27 cellular contexts compared by ENCODE assay signal in genomic region chr18:1090758-1091157, GRCh38.
DNase-seq lines count a peak whose midpoint lies in the region; ATAC-seq lines count a peak whose summit lies in the region.
"Had no signal": no experiment of that assay in that cellular context is flagged by ENCODE, and none has a peak within 500 bp of the region (broad histone marks: within the 10 kb centered on the region; RNA-seq: fewer than 3 reads in every experiment).

No MANE protein-coding gene starts in this region.

- no peaks in the 10 kb centered on the region for H3K27me3 ChIP-seq in iPS-18a (ENCODE audit: control insufficient read depth, insufficient read depth, low read length)
- H3K27me3 ChIP-seq: SJCRH30 had no signal

- H3K9me3 ChIP-seq in iPS-18a (ENCODE audit: control insufficient read depth, low read depth, low read length): no peaks in the 10 kb centered on the region
- H3K9me3 ChIP-seq: HAP-1, SJCRH30 had no signal

- H3K27ac ChIP-seq in iPS-18a (ENCODE audit: low read length): peak overlapping the region; percentile 71
- H3K27ac ChIP-seq: 22Rv1, C4-2B, HL-60, SJCRH30 had no signal

- H3K4me1 ChIP-seq in iPS-18a (ENCODE audit: control insufficient read depth, low read depth, low read length): peaks cover 30% of the 10 kb centered on the region
- H3K4me1 ChIP-seq: HAP-1, SJCRH30 had no signal

- DNase-seq in NCI-H2081 (lab: John Stamatoyannopoulos, UW): peak; percentile 12 to 59
- no peak for DNase-seq in NCI-H2081 treated with DMSO at 0.1 percent for 48 hours (lab: John Stamatoyannopoulos, UW)
- peak; percentile 55 for DNase-seq in NCI-H748 treated with DMSO at 0.1 percent for 48 hours (lab: John Stamatoyannopoulos, UW)
- no peak for DNase-seq in T-helper 2 cell
- DNase-seq: CD8-positive, alpha-beta T cell; DMS 273 treated with DMSO at 0.1 percent for 48 hours; DMS79; EL; GF-D8; HFFc6; Kasumi-1; NCI-H1092 treated with DMSO at 0.1 percent for 48 hours; NCI-H1436; NCI-H1930; NCI-H2227 treated with DMSO at 0.1 percent for 48 hours; NCI-H774; PC-3; SJCRH30 had no signal

- ATAC-seq in GM21723 (IDR thresholded peaks at IDR 0.05; ENCODE audit: unreplicated experiment) (no peak), HG02938 (IDR thresholded peaks at IDR 0.05; ENCODE audit: unreplicated experiment) (no peak)
- ATAC-seq: CD8-positive, alpha-beta T cell; K562; PC-3; SK-N-SH treated with all-trans-retinoic acid at 6 μM for 48 hours had no signal

- no peaks in the 10 kb centered on the region for H3K36me3 ChIP-seq in iPS-18a (ENCODE audit: control insufficient read depth, low read depth, low read length)
- H3K36me3 ChIP-seq: HAP-1, SJCRH30 had no signal

- H3K9ac ChIP-seq in iPS-18a (ENCODE audit: low read length): no peak overlapping the region

- H3K4me3 ChIP-seq in iPS-18a (ENCODE audit: low read length): peak overlapping the region; percentile 35
- H3K4me3 ChIP-seq: HAP-1, K562, SJCRH30 had no signal

Comparison
In these comparisons a context has a peak if more than half of its experiments do, and no peak if none do; other contexts are left out.
1. DNase-seq: peak in NCI-H2081 (2 of 2) and NCI-H748 treated with DMSO at 0.1 percent for 48 hours (single experiment); none in NCI-H2081 treated with DMSO at 0.1 percent for 48 hours (single experiment) and T-helper 2 cell (0 of 5).